1 cellular context compared by ENCODE assay signal in the genomic region with DNA sequence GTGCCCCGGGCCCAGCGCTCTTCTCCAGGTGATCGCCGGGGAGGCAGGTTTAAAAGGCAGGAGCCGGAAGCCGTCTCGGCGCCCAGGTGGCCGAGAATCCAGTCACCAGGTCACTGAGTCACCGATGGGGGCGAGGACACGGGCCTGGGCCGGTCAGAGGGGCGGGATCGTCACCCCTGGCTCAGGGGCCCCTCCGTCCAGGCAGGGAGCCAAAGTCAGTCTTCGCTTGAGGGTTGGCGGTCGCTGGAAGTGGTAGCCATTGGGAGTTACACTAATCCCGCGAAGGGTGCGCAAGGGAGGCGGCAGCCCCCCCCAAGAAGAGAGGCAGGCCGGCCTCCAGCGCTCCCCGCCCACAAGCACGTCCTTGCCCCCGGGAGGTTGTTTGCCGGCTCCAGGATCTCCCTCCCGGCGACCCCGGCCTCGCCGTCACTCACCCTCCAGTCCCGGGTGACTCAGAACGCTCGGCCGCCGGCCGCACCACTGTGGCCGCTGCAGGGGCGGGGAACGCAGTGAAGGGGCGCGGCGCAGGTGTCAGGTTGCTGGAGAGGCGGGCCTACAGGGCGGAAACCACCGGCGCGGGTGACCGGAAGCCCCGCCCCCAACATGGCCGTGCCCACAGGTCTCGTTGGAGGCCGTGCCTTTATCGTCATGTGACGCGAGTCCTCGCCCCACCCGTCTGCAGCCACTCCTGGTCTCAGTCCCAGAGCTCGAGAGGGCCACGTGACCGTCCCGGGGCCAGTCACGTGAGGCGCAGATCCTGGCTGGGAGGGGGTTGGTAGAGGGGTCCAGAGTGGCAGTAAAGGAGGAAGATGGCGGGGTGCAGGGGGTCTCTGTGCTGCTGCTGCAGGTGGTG.
TF ChIP-seq lines count a peak whose summit lies in the region.

A gene with protein sequence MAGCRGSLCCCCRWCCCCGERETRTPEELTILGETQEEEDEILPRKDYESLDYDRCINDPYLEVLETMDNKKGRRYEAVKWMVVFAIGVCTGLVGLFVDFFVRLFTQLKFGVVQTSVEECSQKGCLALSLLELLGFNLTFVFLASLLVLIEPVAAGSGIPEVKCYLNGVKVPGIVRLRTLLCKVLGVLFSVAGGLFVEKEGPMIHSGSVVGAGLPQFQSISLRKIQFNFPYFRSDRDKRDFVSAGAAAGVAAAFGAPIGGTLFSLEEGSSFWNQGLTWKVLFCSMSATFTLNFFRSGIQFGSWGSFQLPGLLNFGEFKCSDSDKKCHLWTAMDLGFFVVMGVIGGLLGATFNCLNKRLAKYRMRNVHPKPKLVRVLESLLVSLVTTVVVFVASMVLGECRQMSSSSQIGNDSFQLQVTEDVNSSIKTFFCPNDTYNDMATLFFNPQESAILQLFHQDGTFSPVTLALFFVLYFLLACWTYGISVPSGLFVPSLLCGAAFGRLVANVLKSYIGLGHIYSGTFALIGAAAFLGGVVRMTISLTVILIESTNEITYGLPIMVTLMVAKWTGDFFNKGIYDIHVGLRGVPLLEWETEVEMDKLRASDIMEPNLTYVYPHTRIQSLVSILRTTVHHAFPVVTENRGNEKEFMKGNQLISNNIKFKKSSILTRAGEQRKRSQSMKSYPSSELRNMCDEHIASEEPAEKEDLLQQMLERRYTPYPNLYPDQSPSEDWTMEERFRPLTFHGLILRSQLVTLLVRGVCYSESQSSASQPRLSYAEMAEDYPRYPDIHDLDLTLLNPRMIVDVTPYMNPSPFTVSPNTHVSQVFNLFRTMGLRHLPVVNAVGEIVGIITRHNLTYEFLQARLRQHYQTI (plus strand): TSS at position 738 of the 853 bp plus-strand sequence. CDS start 72 bp downstream, at position 810.
A gene (minus strand): TSS at position 511 of the 853 bp plus-strand sequence. CDS start 2,848 bp downstream, outside the sequence.

TF ChIP-seq in GM12878, 131 proteins besides CTCF, POLR2A, EP300 and RAD21 (continued from another document and continues in another):
- TF ChIP-seq, protein P1, sequence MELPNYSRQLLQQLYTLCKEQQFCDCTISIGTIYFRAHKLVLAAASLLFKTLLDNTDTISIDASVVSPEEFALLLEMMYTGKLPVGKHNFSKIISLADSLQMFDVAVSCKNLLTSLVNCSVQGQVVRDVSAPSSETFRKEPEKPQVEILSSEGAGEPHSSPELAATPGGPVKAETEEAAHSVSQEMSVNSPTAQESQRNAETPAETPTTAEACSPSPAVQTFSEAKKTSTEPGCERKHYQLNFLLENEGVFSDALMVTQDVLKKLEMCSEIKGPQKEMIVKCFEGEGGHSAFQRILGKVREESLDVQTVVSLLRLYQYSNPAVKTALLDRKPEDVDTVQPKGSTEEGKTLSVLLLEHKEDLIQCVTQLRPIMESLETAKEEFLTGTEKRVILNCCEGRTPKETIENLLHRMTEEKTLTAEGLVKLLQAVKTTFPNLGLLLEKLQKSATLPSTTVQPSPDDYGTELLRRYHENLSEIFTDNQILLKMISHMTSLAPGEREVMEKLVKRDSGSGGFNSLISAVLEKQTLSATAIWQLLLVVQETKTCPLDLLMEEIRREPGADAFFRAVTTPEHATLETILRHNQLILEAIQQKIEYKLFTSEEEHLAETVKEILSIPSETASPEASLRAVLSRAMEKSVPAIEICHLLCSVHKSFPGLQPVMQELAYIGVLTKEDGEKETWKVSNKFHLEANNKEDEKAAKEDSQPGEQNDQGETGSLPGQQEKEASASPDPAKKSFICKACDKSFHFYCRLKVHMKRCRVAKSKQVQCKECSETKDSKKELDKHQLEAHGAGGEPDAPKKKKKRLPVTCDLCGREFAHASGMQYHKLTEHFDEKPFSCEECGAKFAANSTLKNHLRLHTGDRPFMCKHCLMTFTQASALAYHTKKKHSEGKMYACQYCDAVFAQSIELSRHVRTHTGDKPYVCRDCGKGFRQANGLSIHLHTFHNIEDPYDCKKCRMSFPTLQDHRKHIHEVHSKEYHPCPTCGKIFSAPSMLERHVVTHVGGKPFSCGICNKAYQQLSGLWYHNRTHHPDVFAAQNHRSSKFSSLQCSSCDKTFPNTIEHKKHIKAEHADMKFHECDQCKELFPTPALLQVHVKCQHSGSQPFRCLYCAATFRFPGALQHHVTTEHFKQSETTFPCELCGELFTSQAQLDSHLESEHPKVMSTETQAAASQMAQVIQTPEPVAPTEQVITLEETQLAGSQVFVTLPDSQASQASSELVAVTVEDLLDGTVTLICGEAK (IDR thresholded peaks at IDR 0.05; ENCODE audit: borderline replicate concordance): peak; percentile 88
- peak; percentile 93 for TF ChIP-seq SIN3A (IDR thresholded peaks at IDR 0.05; ENCODE audit: low read depth, low read length)
- no peak for TF ChIP-seq CHD1 (IDR thresholded peaks at IDR 0.05; ENCODE audit: low read depth, low read length)
- peak; percentile 70; the same call in 1 of the 2 replicates for TF ChIP-seq POLR2AphosphoS5 (IDR thresholded peaks at IDR 0.05; ENCODE audit: low read length)
- TF ChIP-seq, protein P2, sequence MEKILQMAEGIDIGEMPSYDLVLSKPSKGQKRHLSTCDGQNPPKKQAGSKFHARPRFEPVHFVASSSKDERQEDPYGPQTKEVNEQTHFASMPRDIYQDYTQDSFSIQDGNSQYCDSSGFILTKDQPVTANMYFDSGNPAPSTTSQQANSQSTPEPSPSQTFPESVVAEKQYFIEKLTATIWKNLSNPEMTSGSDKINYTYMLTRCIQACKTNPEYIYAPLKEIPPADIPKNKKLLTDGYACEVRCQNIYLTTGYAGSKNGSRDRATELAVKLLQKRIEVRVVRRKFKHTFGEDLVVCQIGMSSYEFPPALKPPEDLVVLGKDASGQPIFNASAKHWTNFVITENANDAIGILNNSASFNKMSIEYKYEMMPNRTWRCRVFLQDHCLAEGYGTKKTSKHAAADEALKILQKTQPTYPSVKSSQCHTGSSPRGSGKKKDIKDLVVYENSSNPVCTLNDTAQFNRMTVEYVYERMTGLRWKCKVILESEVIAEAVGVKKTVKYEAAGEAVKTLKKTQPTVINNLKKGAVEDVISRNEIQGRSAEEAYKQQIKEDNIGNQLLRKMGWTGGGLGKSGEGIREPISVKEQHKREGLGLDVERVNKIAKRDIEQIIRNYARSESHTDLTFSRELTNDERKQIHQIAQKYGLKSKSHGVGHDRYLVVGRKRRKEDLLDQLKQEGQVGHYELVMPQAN (conservative IDR thresholded peaks at IDR 0.05): peak; percentile 59
- TF ChIP-seq ESRRA (IDR thresholded peaks at IDR 0.05; ENCODE audit: low read length): no peak
- TF ChIP-seq IKZF2 (IDR thresholded peaks at IDR 0.05): peak in 1 of 2 experiments; percentile 25; a peak in 1 of 4 replicates
- TF ChIP-seq, protein P3, sequence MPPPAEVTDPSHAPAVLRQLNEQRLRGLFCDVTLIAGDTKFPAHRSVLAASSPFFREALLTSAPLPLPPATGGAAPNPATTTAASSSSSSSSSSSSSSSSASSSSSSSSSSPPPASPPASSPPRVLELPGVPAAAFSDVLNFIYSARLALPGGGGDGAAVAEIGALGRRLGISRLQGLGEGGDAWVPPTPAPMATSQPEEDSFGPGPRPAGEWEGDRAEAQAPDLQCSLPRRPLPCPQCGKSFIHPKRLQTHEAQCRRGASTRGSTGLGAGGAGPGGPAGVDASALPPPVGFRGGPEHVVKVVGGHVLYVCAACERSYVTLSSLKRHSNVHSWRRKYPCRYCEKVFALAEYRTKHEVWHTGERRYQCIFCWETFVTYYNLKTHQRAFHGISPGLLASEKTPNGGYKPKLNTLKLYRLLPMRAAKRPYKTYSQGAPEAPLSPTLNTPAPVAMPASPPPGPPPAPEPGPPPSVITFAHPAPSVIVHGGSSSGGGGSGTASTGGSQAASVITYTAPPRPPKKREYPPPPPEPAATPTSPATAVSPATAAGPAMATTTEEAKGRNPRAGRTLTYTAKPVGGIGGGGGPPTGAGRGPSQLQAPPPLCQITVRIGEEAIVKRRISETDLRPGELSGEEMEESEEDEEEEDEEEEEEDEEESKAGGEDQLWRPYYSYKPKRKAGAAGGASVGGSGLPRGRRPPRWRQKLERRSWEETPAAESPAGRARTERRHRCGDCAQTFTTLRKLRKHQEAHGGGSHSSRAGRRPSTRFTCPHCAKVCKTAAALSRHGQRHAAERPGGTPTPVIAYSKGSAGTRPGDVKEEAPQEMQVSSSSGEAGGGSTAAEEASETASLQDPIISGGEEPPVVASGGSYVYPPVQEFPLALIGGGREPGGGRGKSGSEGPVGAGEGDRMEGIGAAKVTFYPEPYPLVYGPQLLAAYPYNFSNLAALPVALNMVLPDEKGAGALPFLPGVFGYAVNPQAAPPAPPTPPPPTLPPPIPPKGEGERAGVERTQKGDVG (CRISPR knock-in tag; IDR thresholded peaks at IDR 0.05): peak; percentile 73
- TF ChIP-seq ZNF207 (IDR thresholded peaks at IDR 0.05; ENCODE audit: borderline replicate concordance): peak; percentile 57; the same call in 1 of the 2 replicates
- TF ChIP-seq, protein P4, sequence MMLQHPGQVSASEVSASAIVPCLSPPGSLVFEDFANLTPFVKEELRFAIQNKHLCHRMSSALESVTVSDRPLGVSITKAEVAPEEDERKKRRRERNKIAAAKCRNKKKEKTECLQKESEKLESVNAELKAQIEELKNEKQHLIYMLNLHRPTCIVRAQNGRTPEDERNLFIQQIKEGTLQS (IDR thresholded peaks at IDR 0.05; ENCODE audit: borderline replicate concordance, extremely low read depth, low read depth, low read length): peak; percentile 100
- peak; percentile 78 for TF ChIP-seq CBFB (IDR thresholded peaks at IDR 0.05; ENCODE audit: low read depth)
- TF ChIP-seq, protein P5, sequence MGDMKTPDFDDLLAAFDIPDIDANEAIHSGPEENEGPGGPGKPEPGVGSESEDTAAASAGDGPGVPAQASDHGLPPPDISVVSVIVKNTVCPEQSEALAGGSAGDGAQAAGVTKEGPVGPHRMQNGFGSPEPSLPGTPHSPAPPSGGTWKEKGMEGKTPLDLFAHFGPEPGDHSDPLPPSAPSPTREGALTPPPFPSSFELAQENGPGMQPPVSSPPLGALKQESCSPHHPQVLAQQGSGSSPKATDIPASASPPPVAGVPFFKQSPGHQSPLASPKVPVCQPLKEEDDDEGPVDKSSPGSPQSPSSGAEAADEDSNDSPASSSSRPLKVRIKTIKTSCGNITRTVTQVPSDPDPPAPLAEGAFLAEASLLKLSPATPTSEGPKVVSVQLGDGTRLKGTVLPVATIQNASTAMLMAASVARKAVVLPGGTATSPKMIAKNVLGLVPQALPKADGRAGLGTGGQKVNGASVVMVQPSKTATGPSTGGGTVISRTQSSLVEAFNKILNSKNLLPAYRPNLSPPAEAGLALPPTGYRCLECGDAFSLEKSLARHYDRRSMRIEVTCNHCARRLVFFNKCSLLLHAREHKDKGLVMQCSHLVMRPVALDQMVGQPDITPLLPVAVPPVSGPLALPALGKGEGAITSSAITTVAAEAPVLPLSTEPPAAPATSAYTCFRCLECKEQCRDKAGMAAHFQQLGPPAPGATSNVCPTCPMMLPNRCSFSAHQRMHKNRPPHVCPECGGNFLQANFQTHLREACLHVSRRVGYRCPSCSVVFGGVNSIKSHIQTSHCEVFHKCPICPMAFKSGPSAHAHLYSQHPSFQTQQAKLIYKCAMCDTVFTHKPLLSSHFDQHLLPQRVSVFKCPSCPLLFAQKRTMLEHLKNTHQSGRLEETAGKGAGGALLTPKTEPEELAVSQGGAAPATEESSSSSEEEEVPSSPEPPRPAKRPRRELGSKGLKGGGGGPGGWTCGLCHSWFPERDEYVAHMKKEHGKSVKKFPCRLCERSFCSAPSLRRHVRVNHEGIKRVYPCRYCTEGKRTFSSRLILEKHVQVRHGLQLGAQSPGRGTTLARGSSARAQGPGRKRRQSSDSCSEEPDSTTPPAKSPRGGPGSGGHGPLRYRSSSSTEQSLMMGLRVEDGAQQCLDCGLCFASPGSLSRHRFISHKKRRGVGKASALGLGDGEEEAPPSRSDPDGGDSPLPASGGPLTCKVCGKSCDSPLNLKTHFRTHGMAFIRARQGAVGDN (IDR thresholded peaks at IDR 0.05): peak; percentile 27; the same call in 1 of the 2 replicates
- no peak for TF ChIP-seq MTA3 (IDR thresholded peaks at IDR 0.05; ENCODE audit: borderline replicate concordance, low read length)
- no peak for TF ChIP-seq MXI1 (IDR thresholded peaks at IDR 0.05; ENCODE audit: low read depth, low read length)
- TF ChIP-seq RB1 (IDR thresholded peaks at IDR 0.05; ENCODE audit: borderline replicate concordance): peak; percentile 43; the same call in 1 of the 2 replicates
- no peak for TF ChIP-seq TARDBP (IDR thresholded peaks at IDR 0.05; ENCODE audit: borderline replicate concordance)
- TF ChIP-seq, protein P6, sequence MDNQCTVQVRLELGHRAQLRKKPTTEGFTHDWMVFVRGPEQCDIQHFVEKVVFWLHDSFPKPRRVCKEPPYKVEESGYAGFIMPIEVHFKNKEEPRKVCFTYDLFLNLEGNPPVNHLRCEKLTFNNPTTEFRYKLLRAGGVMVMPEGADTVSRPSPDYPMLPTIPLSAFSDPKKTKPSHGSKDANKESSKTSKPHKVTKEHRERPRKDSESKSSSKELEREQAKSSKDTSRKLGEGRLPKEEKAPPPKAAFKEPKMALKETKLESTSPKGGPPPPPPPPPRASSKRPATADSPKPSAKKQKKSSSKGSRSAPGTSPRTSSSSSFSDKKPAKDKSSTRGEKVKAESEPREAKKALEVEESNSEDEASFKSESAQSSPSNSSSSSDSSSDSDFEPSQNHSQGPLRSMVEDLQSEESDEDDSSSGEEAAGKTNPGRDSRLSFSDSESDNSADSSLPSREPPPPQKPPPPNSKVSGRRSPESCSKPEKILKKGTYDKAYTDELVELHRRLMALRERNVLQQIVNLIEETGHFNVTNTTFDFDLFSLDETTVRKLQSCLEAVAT (IDR thresholded peaks at IDR 0.05): 0 out of 2 replicates have a peak, but pooled peaks have one; percentile 30
- TF ChIP-seq YY1 (IDR thresholded peaks at IDR 0.05; ENCODE audit: low read depth, low read length): peak; percentile 95
- no peak for TF ChIP-seq CBX3 (IDR thresholded peaks at IDR 0.05; ENCODE audit: borderline replicate concordance, low read depth)
- no peak for TF ChIP-seq STAT1 (conservative IDR thresholded peaks at IDR 0.05)
- TF ChIP-seq FOXK2 (IDR thresholded peaks at IDR 0.05): no peak
- TF ChIP-seq EGR1 (IDR thresholded peaks at IDR 0.05; ENCODE audit: borderline replicate concordance in 1 of 2, low read depth in 2 of 2, low read length in 2 of 2): peak in 1 of 2 experiments; percentile 33; a peak in 1 of 3 replicates
- TF ChIP-seq FOS (IDR thresholded peaks at IDR 0.05; ENCODE audit: borderline replicate concordance, extremely low read depth, insufficient read length): peak; percentile 90
- TF ChIP-seq BHLHE40 (IDR thresholded peaks at IDR 0.05; ENCODE audit: borderline replicate concordance in 1 of 2, low read depth in 2 of 2, low read length in 1 of 2): peak; percentile 95 to 99
- TF ChIP-seq, protein P7, sequence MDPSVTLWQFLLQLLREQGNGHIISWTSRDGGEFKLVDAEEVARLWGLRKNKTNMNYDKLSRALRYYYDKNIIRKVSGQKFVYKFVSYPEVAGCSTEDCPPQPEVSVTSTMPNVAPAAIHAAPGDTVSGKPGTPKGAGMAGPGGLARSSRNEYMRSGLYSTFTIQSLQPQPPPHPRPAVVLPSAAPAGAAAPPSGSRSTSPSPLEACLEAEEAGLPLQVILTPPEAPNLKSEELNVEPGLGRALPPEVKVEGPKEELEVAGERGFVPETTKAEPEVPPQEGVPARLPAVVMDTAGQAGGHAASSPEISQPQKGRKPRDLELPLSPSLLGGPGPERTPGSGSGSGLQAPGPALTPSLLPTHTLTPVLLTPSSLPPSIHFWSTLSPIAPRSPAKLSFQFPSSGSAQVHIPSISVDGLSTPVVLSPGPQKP (IDR thresholded peaks at IDR 0.05; ENCODE audit: low read depth, low read length): 0 out of 2 replicates have a peak, but pooled peaks have one; percentile 44
- TF ChIP-seq SPI1 (IDR thresholded peaks at IDR 0.05; ENCODE audit: borderline replicate concordance, insufficient read depth, low read depth, low read length): no peak; the same call in 1 of the 2 replicates
- TF ChIP-seq CBX5 (IDR thresholded peaks at IDR 0.05; ENCODE audit: low read depth): no peak
- no peak for TF ChIP-seq SMAD1 (IDR thresholded peaks at IDR 0.05; ENCODE audit: low read depth, partially characterized antibody)
- peak; percentile 77; the same call in 1 of the 2 replicates for TF ChIP-seq SREBF2 (IDR thresholded peaks at IDR 0.05; ENCODE audit: low read length)
- TF ChIP-seq TCF7 (IDR thresholded peaks at IDR 0.05; ENCODE audit: borderline replicate concordance): no peak
